24 cellular contexts compared by ENCODE assay signal in the genomic region with DNA sequence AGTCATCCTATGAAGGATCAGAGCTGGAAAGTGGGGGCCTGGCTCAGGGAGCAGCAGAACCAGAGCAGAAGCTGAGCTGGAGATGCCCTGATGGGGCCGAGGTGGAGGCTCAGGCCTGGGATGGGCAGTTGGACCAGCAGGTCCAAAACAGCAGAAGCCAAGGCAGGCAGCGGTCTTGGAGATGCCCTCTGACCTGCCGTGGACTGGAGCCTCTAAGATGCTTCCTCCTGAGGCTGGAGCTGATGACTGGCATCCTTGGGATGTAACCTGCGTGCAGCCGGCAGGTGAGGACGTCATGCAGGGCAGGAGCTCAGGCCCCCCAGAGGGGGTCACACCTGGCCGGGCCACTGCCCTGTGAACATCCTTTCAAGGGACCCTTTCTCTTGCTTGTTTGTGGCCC.
DNase-seq lines count a peak whose midpoint lies in the region; ATAC-seq and TF ChIP-seq lines count a peak whose summit lies in the region.
"Had no signal": no experiment of that assay in that cellular context is flagged by ENCODE, and none has a peak within 500 bp of the region (broad histone marks: within the 10 kb centered on the region; RNA-seq: fewer than 3 reads in every experiment).

No MANE protein-coding gene starts in this region.

- H3K4me3 Mint-ChIP-seq in activated CD8-positive, alpha-beta memory T cell treated with anti-CD3 and anti-CD28 coated beads, Interleukin-2, amount 10 ng/mL, durations not matched to agents 7 days and 5 days, result no peak overlapping the region
- H3K4me3 Mint-ChIP-seq: B cell had no signal

- no peak overlapping the region for H3K4me2 ChIP-seq in osteoblast (ENCODE audit: insufficient read depth, low read length)

- H3K4me1 ChIP-seq in osteoblast (ENCODE audit: insufficient read depth, low read length) (peaks cover 52% of the 10 kb centered on the region), tibial artery (peaks cover 4 to 64% (median 45%) of the 10 kb centered on the region in 4 donors)

- TF ChIP-seq CTCF in coronary artery (IDR thresholded peaks at IDR 0.05) (no peak), osteoblast (IDR thresholded peaks at IDR 0.05; ENCODE audit: extremely low read depth, low read depth, low read length) (no peak), tibial artery (IDR thresholded peaks at IDR 0.05) (no peak)

- no peak for ATAC-seq in activated CD8-positive, alpha-beta memory T cell treated with anti-CD3 and anti-CD28 coated beads, Interleukin-2, amount 10 ng/mL, durations not matched to agents 7 days and 5 days
- ATAC-seq in HG02885 (IDR thresholded peaks at IDR 0.05; ENCODE audit: poor library complexity, unreplicated experiment), result no peak
- ATAC-seq: esophagus mucosa, gastrocnemius medialis, right lobe of liver had no signal

- H3K27ac Mint-ChIP-seq in activated CD8-positive, alpha-beta memory T cell treated with anti-CD3 and anti-CD28 coated beads, Interleukin-2, amount 10 ng/mL, durations not matched to agents 7 days and 5 days, result no peak overlapping the region
- H3K27ac Mint-ChIP-seq: B cell had no signal

- peaks cover 17% of the 10 kb centered on the region for H3K4me1 Mint-ChIP-seq in activated CD8-positive, alpha-beta memory T cell treated with anti-CD3 and anti-CD28 coated beads, Interleukin-2, amount 10 ng/mL, durations not matched to agents 7 days and 5 days

- H2AFZ ChIP-seq in osteoblast (ENCODE audit: low read length), result no peak overlapping the region

- no peaks in the 10 kb centered on the region for H3K36me3 Mint-ChIP-seq in activated CD8-positive, alpha-beta memory T cell treated with anti-CD3 and anti-CD28 coated beads, Interleukin-2, amount 10 ng/mL, durations not matched to agents 7 days and 5 days

- H3K27me3 Mint-ChIP-seq in activated CD8-positive, alpha-beta memory T cell treated with anti-CD3 and anti-CD28 coated beads, Interleukin-2, amount 10 ng/mL, durations not matched to agents 7 days and 5 days, result no peaks in the 10 kb centered on the region

- H3K9me3 Mint-ChIP-seq in activated CD8-positive, alpha-beta memory T cell treated with anti-CD3 and anti-CD28 coated beads, Interleukin-2, amount 10 ng/mL, durations not matched to agents 7 days and 5 days (ENCODE audit: low read depth), result no peaks in the 10 kb centered on the region
- H3K9me3 Mint-ChIP-seq: nephron had no signal

- DNase-seq in activated CD8-positive, alpha-beta memory T cell treated with anti-CD3 and anti-CD28 coated beads, Interleukin-2, amount 50 U/mL, for 48 hours, result peak; percentile 46
- no peak for DNase-seq in activated CD8-positive, alpha-beta memory T cell treated with anti-CD3 and anti-CD28 coated beads, Interleukin-2, amount 10 ng/mL, durations not matched to agents 7 days and 5 days
- DNase-seq in coronary artery (ENCODE audit: low spot score), result peak; percentile 71
- DNase-seq in osteoblast (ENCODE audit: insufficient read length, low spot score, missing footprints), result no peak
- peak; percentile 14 to 63 for DNase-seq in tibial artery
- no peak for DNase-seq in midbrain (lab: John Stamatoyannopoulos, UW)
- DNase-seq in cerebellum (ENCODE audit: low spot score), result no peak
- DNase-seq: activated CD4-positive, alpha-beta T cell treated with anti-CD3 and anti-CD28 coated beads, Interleukin-2, amount 50 U/mL, for 1 hour; activated gamma-delta T cell treated with Interleukin-2 at 50 U/mL for 16 hours; Caco-2; DND-41; gastrocnemius medialis; GOT3; hypothalamus; NCI-H1930; NCI-H2227 treated with DMSO at 0.1 percent for 48 hours; posterior cingulate gyrus; RPMI8226 had no signal

- CTCF ChIA-PET in activated CD8-positive, alpha-beta memory T cell treated with anti-CD3 and anti-CD28 coated beads, Interleukin-2, amount 10 ng/mL, durations not matched to agents 7 days and 5 days (lab: Charles Lee), result interaction anchor here (0.9 to 1.1 kb wide), 2 partner anchors 29 to 34 kb away, joined by 3 read pairs; no protein-coding TSS in a partner anchor

- no peaks in the 10 kb centered on the region for H3K79me2 ChIP-seq in osteoblast (ENCODE audit: insufficient read depth, low read length)

- no peak overlapping the region for H3K4me3 ChIP-seq in coronary artery
- H3K4me3 ChIP-seq in osteoblast (ENCODE audit: insufficient read depth, low read length), result no peak overlapping the region
- no peak overlapping the region for H3K4me3 ChIP-seq in tibial artery
- H3K4me3 ChIP-seq: adrenal gland, gastrocnemius medialis, right lobe of liver had no signal

- H3K27ac ChIP-seq in coronary artery, result no peak overlapping the region
- H3K27ac ChIP-seq in osteoblast (ENCODE audit: low read depth, low read length), result peak overlapping the region; percentile 92
- peak overlapping the region in 1 of 2 donors; percentile 9 for H3K27ac ChIP-seq in tibial artery
- H3K27ac ChIP-seq: adrenal gland, gastrocnemius medialis, right lobe of liver had no signal

- H3K27me3 ChIP-seq in osteoblast (ENCODE audit: insufficient read depth, low read length) (no peaks in the 10 kb centered on the region), tibial artery (no peaks in the 10 kb centered on the region)
- H3K27me3 ChIP-seq: adrenal gland, gastrocnemius medialis, right lobe of liver had no signal

- no peaks in the 10 kb centered on the region for H3K36me3 ChIP-seq in osteoblast (ENCODE audit: insufficient read depth, low read length)
- no peaks in the 10 kb centered on the region for H3K36me3 ChIP-seq in tibial artery
- H3K36me3 ChIP-seq: adrenal gland, gastrocnemius medialis, right lobe of liver had no signal

- H3K9me3 ChIP-seq in osteoblast (ENCODE audit: low read depth, low read length) (no peaks in the 10 kb centered on the region), tibial artery (no peaks in the 10 kb centered on the region)
- H3K9me3 ChIP-seq: adrenal gland, Caco-2, gastrocnemius medialis, right lobe of liver had no signal

- intact Hi-C loops in tibial artery (cut with DNase I; ENCODE audit: low total_unique reads), result no loop called here

- H4K20me1 ChIP-seq in osteoblast (ENCODE audit: insufficient read depth, low read length), result no peaks in the 10 kb centered on the region

Comparison
In these comparisons a context has a peak if more than half of its experiments do, and no peak if none do; other contexts are left out.
1. DNase-seq: peak in activated CD8-positive, alpha-beta memory T cell treated with anti-CD3 and anti-CD28 coated beads, Interleukin-2, amount 50 U/mL, for 48 hours (single experiment), coronary artery (single experiment) and tibial artery (2 of 2); none in activated CD8-positive, alpha-beta memory T cell treated with anti-CD3 and anti-CD28 coated beads, Interleukin-2, amount 10 ng/mL, durations not matched to agents 7 days and 5 days (single experiment), osteoblast (single experiment), midbrain (single experiment) and cerebellum (single experiment).